Comparison of ENCODE assay signal across 1 cellular context in genomic region chr2:114039681-114040080, GRCh38.
TF ChIP-seq lines count a peak whose summit lies in the region.

No MANE protein-coding gene starts in this region.

TF ChIP-seq in WTC11, 78 proteins besides CTCF, POLR2A, EP300 and RAD21 (continued from another document):
- TF ChIP-seq, protein P1, sequence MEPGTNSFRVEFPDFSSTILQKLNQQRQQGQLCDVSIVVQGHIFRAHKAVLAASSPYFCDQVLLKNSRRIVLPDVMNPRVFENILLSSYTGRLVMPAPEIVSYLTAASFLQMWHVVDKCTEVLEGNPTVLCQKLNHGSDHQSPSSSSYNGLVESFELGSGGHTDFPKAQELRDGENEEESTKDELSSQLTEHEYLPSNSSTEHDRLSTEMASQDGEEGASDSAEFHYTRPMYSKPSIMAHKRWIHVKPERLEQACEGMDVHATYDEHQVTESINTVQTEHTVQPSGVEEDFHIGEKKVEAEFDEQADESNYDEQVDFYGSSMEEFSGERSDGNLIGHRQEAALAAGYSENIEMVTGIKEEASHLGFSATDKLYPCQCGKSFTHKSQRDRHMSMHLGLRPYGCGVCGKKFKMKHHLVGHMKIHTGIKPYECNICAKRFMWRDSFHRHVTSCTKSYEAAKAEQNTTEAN (CRISPR knock-in tag; IDR thresholded peaks at IDR 0.05), result no peak
- TF ChIP-seq ZNF121 (CRISPR knock-in tag; IDR thresholded peaks at IDR 0.05) (no peak), ZNF396 (CRISPR knock-in tag; IDR thresholded peaks at IDR 0.05; ENCODE audit: borderline replicate concordance) (no peak), NR1H2 (CRISPR knock-in tag; IDR thresholded peaks at IDR 0.05) (no peak), ZNF219 (CRISPR knock-in tag; IDR thresholded peaks at IDR 0.05; ENCODE audit: borderline replicate concordance) (no peak)
